ENCODE assay signal across 20 cellular contexts in genomic region chr12:8829621-8830020, GRCh38. TPM values are rescaled to one million over a fixed set of nuclear protein-coding genes. Genes with fewer than 3 reads are reported as not detected.
DNase-seq lines count a peak whose midpoint lies in the region; ATAC-seq and TF ChIP-seq lines count a peak whose summit lies in the region.
"Had no signal": no experiment of that assay in that cellular context is flagged by ENCODE, and none has a peak within 500 bp of the region (broad histone marks: within the 10 kb centered on the region; RNA-seq: fewer than 3 reads in every experiment).

No MANE protein-coding gene starts in this region.

- no peak overlapping the region for H3K4me3 Mint-ChIP-seq in GM23338
- peak overlapping the region; percentile 72 for H3K4me3 Mint-ChIP-seq in type B pancreatic cell
- H3K4me3 Mint-ChIP-seq: CD8-positive, alpha-beta memory T cell had no signal

- 0 out of 2 replicates have a peak, but pooled peaks cover 6% of the 10 kb centered on the region for H3K9me3 ChIP-seq in OCI-LY7 (ENCODE audit: low read length)
- H3K9me3 ChIP-seq in prostate gland: no peaks in the 10 kb centered on the region
- no peaks in the 10 kb centered on the region for H3K9me3 ChIP-seq in sigmoid colon

- peaks cover 11% of the 10 kb centered on the region for H3K27me3 Mint-ChIP-seq in GM23338 (ENCODE audit: insufficient read depth, low read depth, poor library complexity)
- H3K27me3 Mint-ChIP-seq in type B pancreatic cell: peaks cover 3% of the 10 kb centered on the region

- BruUV-seq in OCI-LY7 (replicated peaks; lab: Mats Ljungman, UMichigan): no TSS peak

- 0 out of 2 replicates have a peak, but pooled peaks cover 12% of the 10 kb centered on the region for H3F3A ChIP-seq in GM23338 (replicated peaks; ENCODE audit: low read depth)

- WGBS in prostate gland: 95% methylated on average over 7 of the region's 7 CpGs
- whole genome bisulfite sequencing in sigmoid colon, 2 donors: 54 to 75% methylated on average over 7 of the region's 7 CpGs

- TF ChIP-seq EP300 in sigmoid colon (IDR thresholded peaks at IDR 0.05): no peak

- H3K4me2 ChIP-seq in GM23338 (no peak overlapping the region), OCI-LY7 (ENCODE audit: low read length) (no peak overlapping the region)
- H3K4me2 ChIP-seq: A549, BLaER1 had no signal

- TF ChIP-seq POLR2A in prostate gland (IDR thresholded peaks at IDR 0.05) (no peak), sigmoid colon (IDR thresholded peaks at IDR 0.05) (no peak)

- CTCF ChIA-PET in OCI-LY7 (lab: Charles Lee; ENCODE audit: unreplicated experiment): no interaction called here

- no peak overlapping the region for H3K4me3 ChIP-seq in GM23338
- no peak overlapping the region for H3K4me3 ChIP-seq in OCI-LY7 (ENCODE audit: low read depth, low read length, poor library complexity, severe bottlenecking)
- H3K4me3 ChIP-seq in prostate gland: no peak overlapping the region
- no peak overlapping the region for H3K4me3 ChIP-seq in sigmoid colon
- H3K4me3 ChIP-seq: A549, BLaER1 had no signal

- intact Hi-C loops in OCI-LY7 (cut with micrococcal nuclease; ENCODE audit: unreplicated experiment): no loop called here
- intact Hi-C loops in prostate gland (cut with DNase I): no loop called here
- intact Hi-C loops in sigmoid colon (cut with DNase I): no loop called here

- no peak for TF ChIP-seq CTCF in GM23338 (conservative IDR thresholded peaks at IDR 0.05; ENCODE audit: low read depth in 2 of 2)
- TF ChIP-seq CTCF in OCI-LY7 (conservative IDR thresholded peaks at IDR 0.05; ENCODE audit: low read length): no peak
- no peak for TF ChIP-seq CTCF in type B pancreatic cell (conservative IDR thresholded peaks at IDR 0.05)
- no peak for TF ChIP-seq CTCF in prostate gland (IDR thresholded peaks at IDR 0.05)
- no peak for TF ChIP-seq CTCF in sigmoid colon (IDR thresholded peaks at IDR 0.05)

- peaks cover 30% of the 10 kb centered on the region for H3K36me3 Mint-ChIP-seq in GM23338 (ENCODE audit: low read depth)
- H3K36me3 Mint-ChIP-seq in type B pancreatic cell: peaks cover 17% of the 10 kb centered on the region

- H3K36me3 ChIP-seq in GM23338 (ENCODE audit: insufficient read depth): no peaks in the 10 kb centered on the region
- no peaks in the 10 kb centered on the region for H3K36me3 ChIP-seq in OCI-LY7 (ENCODE audit: insufficient read depth, low read length)
- no peaks in the 10 kb centered on the region for H3K36me3 ChIP-seq in prostate gland
- H3K36me3 ChIP-seq in sigmoid colon: no peaks in the 10 kb centered on the region
- H3K36me3 ChIP-seq: BLaER1 had no signal

- no peaks in the 10 kb centered on the region for H3K27me3 ChIP-seq in GM23338 (ENCODE audit: insufficient read depth)
- H3K27me3 ChIP-seq in prostate gland (replicated peaks; ENCODE audit: insufficient read depth): no peaks in the 10 kb centered on the region
- H3K27me3 ChIP-seq in sigmoid colon: no peaks in the 10 kb centered on the region
- H3K27me3 ChIP-seq: BLaER1 had no signal

- H3K4me1 Mint-ChIP-seq in GM23338 (peaks cover 51% of the 10 kb centered on the region), type B pancreatic cell (ENCODE audit: unreplicated experiment) (peaks cover 12% of the 10 kb centered on the region)
- H3K4me1 Mint-ChIP-seq: CD8-positive, alpha-beta memory T cell had no signal

- peaks cover 19% of the 10 kb centered on the region for H3K9me3 Mint-ChIP-seq in GM23338
- peaks cover 9% of the 10 kb centered on the region for H3K9me3 Mint-ChIP-seq in type B pancreatic cell

- no peak overlapping the region for H3K27ac ChIP-seq in GM23338 (ENCODE audit: low read depth)
- H3K27ac ChIP-seq in OCI-LY7 (ENCODE audit: low read depth, low read length, poor library complexity, severe bottlenecking): no peak overlapping the region
- no peak overlapping the region for H3K27ac ChIP-seq in prostate gland
- H3K27ac ChIP-seq in sigmoid colon: no peak overlapping the region
- H3K27ac ChIP-seq: A549, BLaER1 had no signal

- POLR2A ChIA-PET in OCI-LY7 (lab: Charles Lee): interaction anchor here (1.1 kb wide), 1 partner anchor 11 kb away, joined by 3 read pairs; no protein-coding TSS in a partner anchor

- H3K4me1 ChIP-seq in GM23338 (ENCODE audit: insufficient read depth) (peaks cover 49% of the 10 kb centered on the region), OCI-LY7 (ENCODE audit: insufficient read depth, low read length, poor library complexity, severe bottlenecking) (peaks cover 20% of the 10 kb centered on the region), prostate gland (replicated peaks) (peaks cover 3% of the 10 kb centered on the region), sigmoid colon (no peaks in the 10 kb centered on the region)
- H3K4me1 ChIP-seq: A549, BLaER1 had no signal

- DNase-seq in GM23338 (ENCODE audit: low spot score): no peak
- DNase-seq in OCI-LY7 (ENCODE audit: low spot score): no peak
- no peak for DNase-seq in type B pancreatic cell (ENCODE audit: extremely low spot score, unreplicated experiment)
- no peak for DNase-seq in prostate gland (ENCODE audit: low spot score)
- DNase-seq in sigmoid colon: no peak
- DNase-seq: CD8-positive, alpha-beta memory T cell; DMS79; Kasumi-1; MM.1S; NCI-H1092; NCI-H1436 treated with DMSO at 0.1 percent for 48 hours; NCI-H2029 treated with DMSO at 0.1 percent for 48 hours; NCI-H2171 treated with DMSO at 0.1 percent for 48 hours; NCI-H446 treated with DMSO at 0.1 percent for 48 hours; NCI-H69; Right ventricle myocardium superior had no signal

- H4K20me1 ChIP-seq in GM23338 (replicated peaks; ENCODE audit: insufficient read depth): no peaks in the 10 kb centered on the region
- no peaks in the 10 kb centered on the region for H4K20me1 ChIP-seq in OCI-LY7 (ENCODE audit: insufficient read depth, low read length)
- H4K20me1 ChIP-seq: BLaER1 had no signal

- H2AFZ ChIP-seq in GM23338 (no peak overlapping the region), OCI-LY7 (ENCODE audit: low read length) (0 out of 2 replicates have a peak overlapping the region, but pooled peaks have one; percentile 97)

- H3K27ac Mint-ChIP-seq in GM23338: peak overlapping the region; percentile 26; the same call in 1 of the 2 replicates
- H3K27ac Mint-ChIP-seq in type B pancreatic cell: peak overlapping the region; percentile 99
- H3K27ac Mint-ChIP-seq: CD8-positive, alpha-beta memory T cell had no signal

- H3K9me2 ChIP-seq in GM23338 (ENCODE audit: insufficient read depth): no peaks in the 10 kb centered on the region
- H3K9me2 ChIP-seq in OCI-LY7 (ENCODE audit: insufficient read depth, low read length): no peaks in the 10 kb centered on the region

- ATAC-seq in GM23338: no peak
- ATAC-seq in esophagus mucosa: peak; percentile 80
- ATAC-seq in GM18909 (IDR thresholded peaks at IDR 0.05; ENCODE audit: poor library complexity, unreplicated experiment): no peak
- ATAC-seq: A549 had no signal

- H3K79me2 ChIP-seq in GM23338 (replicated peaks; ENCODE audit: insufficient read depth) (0 out of 2 replicates have a peak, but pooled peaks cover 13% of the 10 kb centered on the region), OCI-LY7 (ENCODE audit: insufficient read depth, low read depth, low read length) (no peaks in the 10 kb centered on the region)

RNA-seq across cellular contexts. Expression of gene A2ML1, which starts 7.2 kb away (rescaled TPM):
- total RNA-seq in GM23338 (2014; rRNA removed; shearing (Covaris generic)): 6.0 and 7.5 TPM in 2 replicates
- polyA plus RNA-seq in GM23338 (2016; fragmentation: Nextera tagmentation; extraction: Ambion mirVana) (3.8 and 4.2 TPM in 2 replicates), sigmoid colon (under 1 TPM in 2 of 3 donors, not detected in 1; 0.06 to 0.60 TPM)
- total RNA-seq in OCI-LY7 (2014; rRNA removed; shearing (Covaris generic)): not detected in 2 replicates
- total RNA-seq in OCI-LY7 (2022) (not detected in 2 replicates), esophagus mucosa (720 TPM), type B pancreatic cell (ENCODE audit: low replicate concordance) (3.8 and 26.0 TPM in 2 replicates), prostate gland (10 to 100 TPM in 1 of 2 donors, 1 to 10 TPM in 1; 1.6 to 43.7 TPM), sigmoid colon (not detected)
- total RNA-seq: CD8-positive, alpha-beta memory T cell; Right ventricle myocardium superior had no signal
- polyA plus RNA-seq: A549; CD8-positive, alpha-beta memory T cell had no signal

Comparison
In these comparisons a context has a peak if more than half of its experiments do, and no peak if none do; other contexts are left out.
1. RNA of gene A2ML1, which starts 7.2 kb away (total RNA-seq): 720 TPM in esophagus mucosa (single experiment); 1.6 to 43.7 TPM in prostate gland, 6.0 to 7.5 TPM in GM23338, 3.8 to 26.0 TPM in type B pancreatic cell, not detected in OCI-LY7 and not detected in sigmoid colon; every median in the first group is over 10 times any median in the second.